7 cellular contexts compared by ENCODE assay signal in genomic region chr6:30213999-30214982, GRCh38.
DNase-seq lines count a peak whose midpoint lies in the region; ATAC-seq, FAIRE-seq and TF ChIP-seq lines count a peak whose summit lies in the region.

No MANE protein-coding gene starts in this region.

- H3K4me3 ChIP-seq in choroid plexus epithelial cell (ENCODE audit: low read depth, low read length), result peak overlapping the region; percentile 95

- DNase-seq in GM18507 (ENCODE audit: extremely low spot score, insufficient read length, low read depth), result peak; percentile 57
- peak; percentile 65 for DNase-seq in NCI-H2171 treated with DMSO at 0.1 percent for 48 hours (lab: John Stamatoyannopoulos, UW)
- DNase-seq in activated CD4-positive, alpha-beta T cell treated with anti-CD3 and anti-CD28 coated beads for 24 hours (ENCODE audit: low read depth in 2 of 2), result peak; percentile 44 to 54
- DNase-seq in choroid plexus epithelial cell (ENCODE audit: low read depth), result peak; percentile 73
- DNase-seq in kidney tubule cell (ENCODE audit: low spot score), result peak; percentile 81
- peak; percentile 35 to 62 for DNase-seq in stimulated activated CD4-positive, alpha-beta T cell treated with anti-CD3 and anti-CD28 coated beads, Interleukin-15, amount 100 ng/mL, for 48 hours (ENCODE audit: low read depth in 2 of 2)

- peak; percentile 63 for ATAC-seq in HG02885 (IDR thresholded peaks at IDR 0.05; ENCODE audit: poor library complexity, unreplicated experiment)

- no peak for TF ChIP-seq CTCF in choroid plexus epithelial cell (conservative IDR thresholded peaks at IDR 0.05; ENCODE audit: low read depth, low read length)

- FAIRE-seq in GM18507 (lab: Jason Lieb, UNC), result peak; percentile 70

Comparison
In these comparisons a context has a peak if more than half of its experiments do, and no peak if none do; other contexts are left out.
1. Peak in every context shown above with its lines: DNase-seq, ATAC-seq and H3K4me3 ChIP-seq.